17 cellular contexts compared by ENCODE assay signal in genomic region chr22:36208162-36208765, GRCh38. TPM values are rescaled to one million over a fixed set of nuclear protein-coding genes. Genes with fewer than 3 reads are reported as not detected.
DNase-seq lines count a peak whose midpoint lies in the region; ATAC-seq and TF ChIP-seq lines count a peak whose summit lies in the region.
"Had no signal": no experiment of that assay in that cellular context is flagged by ENCODE, and none has a peak within 500 bp of the region (broad histone marks: within the 10 kb centered on the region; RNA-seq: fewer than 3 reads in every experiment).

No MANE protein-coding gene starts in this region.

- no peak overlapping the region for H3K14ac ChIP-seq in trophoblast cell (ENCODE audit: low read length)

- no peaks in the 10 kb centered on the region for H3K9me3 Mint-ChIP-seq in MCF 10A (ENCODE audit: unreplicated experiment)
- H3K9me3 Mint-ChIP-seq in dendritic cell treated with granulocyte-macrophage colony-stimulating factor and Interleukin-4, amounts not matched to agents 40 ng/mL and 50 ng/mL, for 4 days: peaks cover 8% of the 10 kb centered on the region
- peaks cover 4% of the 10 kb centered on the region for H3K9me3 Mint-ChIP-seq in activated CD4-positive, alpha-beta T cell treated with anti-CD3 and anti-CD28 coated beads, Interleukin-2, amount 10 ng/mL, durations not matched to agents 24 days and 14 days

- intact Hi-C loops in breast epithelium (cut with DNase I; ENCODE audit: low total_unique reads): no loop called here
- intact Hi-C loops in MCF 10A (cut with micrococcal nuclease): no loop called here
- intact Hi-C loops in dendritic cell treated with granulocyte-macrophage colony-stimulating factor and Interleukin-4, amounts not matched to agents 40 ng/mL and 50 ng/mL, for 4 days (cut with micrococcal nuclease): no loop called here
- intact Hi-C loops in activated CD4-positive, alpha-beta T cell treated with anti-CD3 and anti-CD28 coated beads, Interleukin-2, amount 10 ng/mL, durations not matched to agents 24 days and 14 days (cut with micrococcal nuclease): no loop called here

- no peak overlapping the region for H3K18ac ChIP-seq in trophoblast cell (ENCODE audit: low read length)

- no peak overlapping the region for H2BK12ac ChIP-seq in trophoblast cell (ENCODE audit: low read length)

- BruUV-seq in MCF 10A (replicated peaks; lab: Mats Ljungman, UMichigan): no TSS peak

- H3K23ac ChIP-seq in trophoblast cell (ENCODE audit: low read length): no peak overlapping the region

- H2BK5ac ChIP-seq in trophoblast cell (ENCODE audit: low read depth, low read length, poor library complexity): no peak overlapping the region

- H3K27ac ChIP-seq in breast epithelium (peak overlapping the region; percentile 44 to 78), trophoblast cell (ENCODE audit: low read depth, low read length) (no peak overlapping the region)
- H3K27ac ChIP-seq: 22Rv1 had no signal

- ATAC-seq in HG03354 (IDR thresholded peaks at IDR 0.05; ENCODE audit: poor library complexity, severe bottlenecking, unreplicated experiment) (no peak), HG02970 (IDR thresholded peaks at IDR 0.05; ENCODE audit: low FRiP score, unreplicated experiment) (no peak)

- TF ChIP-seq CTCF in breast epithelium (IDR thresholded peaks at IDR 0.05) (no peak), MCF 10A (IDR thresholded peaks at IDR 0.05; ENCODE audit: unreplicated experiment) (no peak)

- H3K4me1 Mint-ChIP-seq in MCF 10A (ENCODE audit: insufficient read depth, unreplicated experiment): peaks cover 6% of the 10 kb centered on the region
- peaks cover 97% of the 10 kb centered on the region for H3K4me1 Mint-ChIP-seq in dendritic cell treated with granulocyte-macrophage colony-stimulating factor and Interleukin-4, amounts not matched to agents 40 ng/mL and 50 ng/mL, for 4 days (ENCODE audit: low read depth)
- H3K4me1 Mint-ChIP-seq in activated CD4-positive, alpha-beta T cell treated with anti-CD3 and anti-CD28 coated beads, Interleukin-2, amount 10 ng/mL, durations not matched to agents 24 days and 14 days: peaks cover 7% of the 10 kb centered on the region

- no peaks in the 10 kb centered on the region for H3K36me3 ChIP-seq in breast epithelium
- no peaks in the 10 kb centered on the region for H3K36me3 ChIP-seq in trophoblast cell (ENCODE audit: control insufficient read depth in 1 of 2, insufficient read depth in 2 of 2, low read length in 2 of 2)
- H3K36me3 ChIP-seq: HAP-1 had no signal

- no peak overlapping the region for H2AFZ ChIP-seq in trophoblast cell (ENCODE audit: insufficient read depth, low read length, poor library complexity)

- H2AK5ac ChIP-seq in trophoblast cell (ENCODE audit: low read length): no peak overlapping the region

- no peaks in the 10 kb centered on the region for H3K27me3 ChIP-seq in breast epithelium
- H3K27me3 ChIP-seq in trophoblast cell (ENCODE audit: insufficient read depth, low read length): no peaks in the 10 kb centered on the region

- H4K91ac ChIP-seq in trophoblast cell (ENCODE audit: low read depth, low read length): no peak overlapping the region

- no peak overlapping the region for H3K27ac Mint-ChIP-seq in MCF 10A (ENCODE audit: low read depth, unreplicated experiment)
- H3K27ac Mint-ChIP-seq in dendritic cell treated with granulocyte-macrophage colony-stimulating factor and Interleukin-4, amounts not matched to agents 40 ng/mL and 50 ng/mL, for 4 days: peak overlapping the region; percentile 92
- no peak overlapping the region for H3K27ac Mint-ChIP-seq in activated CD4-positive, alpha-beta T cell treated with anti-CD3 and anti-CD28 coated beads, Interleukin-2, amount 10 ng/mL, durations not matched to agents 24 days and 14 days
- H3K27ac Mint-ChIP-seq: CD8-positive, alpha-beta memory T cell had no signal

- H3K36me3 Mint-ChIP-seq in MCF 10A (ENCODE audit: insufficient read depth, unreplicated experiment): no peaks in the 10 kb centered on the region
- H3K36me3 Mint-ChIP-seq in dendritic cell treated with granulocyte-macrophage colony-stimulating factor and Interleukin-4, amounts not matched to agents 40 ng/mL and 50 ng/mL, for 4 days (ENCODE audit: low read depth): no peaks in the 10 kb centered on the region
- peaks cover 3% of the 10 kb centered on the region for H3K36me3 Mint-ChIP-seq in activated CD4-positive, alpha-beta T cell treated with anti-CD3 and anti-CD28 coated beads, Interleukin-2, amount 10 ng/mL, durations not matched to agents 24 days and 14 days (ENCODE audit: low read depth)

- H3K79me1 ChIP-seq in trophoblast cell (ENCODE audit: low read length): no peaks in the 10 kb centered on the region

- H3K9ac ChIP-seq in trophoblast cell (ENCODE audit: low read length): no peak overlapping the region

- peak in 1 of 2 donors; percentile 40 for DNase-seq in breast epithelium (ENCODE audit: low spot score in 2 of 2)
- no peak for DNase-seq in MCF 10A (ENCODE audit: unreplicated experiment)
- DNase-seq in CD1c-positive myeloid dendritic cell (ENCODE audit: extremely low spot score): peak; percentile 16
- DNase-seq in trophoblast cell: peak; percentile 72 to 92
- DNase-seq in activated CD4-positive, alpha-beta T cell treated with anti-CD3 and anti-CD28 coated beads, Interleukin-2, amount 10 ng/mL, durations not matched to agents 24 days and 14 days: no peak
- DNase-seq: Caco-2; CD8-positive, alpha-beta memory T cell; DND-41; GF-D8 had no signal

- no peak overlapping the region for H2BK120ac ChIP-seq in trophoblast cell (ENCODE audit: insufficient read depth, low read length, poor library complexity)

- H3K27me3 Mint-ChIP-seq in MCF 10A (ENCODE audit: insufficient read depth, unreplicated experiment): peaks cover 46% of the 10 kb centered on the region
- no peaks in the 10 kb centered on the region for H3K27me3 Mint-ChIP-seq in dendritic cell treated with granulocyte-macrophage colony-stimulating factor and Interleukin-4, amounts not matched to agents 40 ng/mL and 50 ng/mL, for 4 days
- H3K27me3 Mint-ChIP-seq in activated CD4-positive, alpha-beta T cell treated with anti-CD3 and anti-CD28 coated beads, Interleukin-2, amount 10 ng/mL, durations not matched to agents 24 days and 14 days: peaks cover 39% of the 10 kb centered on the region

- TF ChIP-seq POLR2A in breast epithelium (IDR thresholded peaks at IDR 0.05): no peak

- H3K79me2 ChIP-seq in trophoblast cell (ENCODE audit: control insufficient read depth, insufficient read depth, low read length, poor library complexity): no peaks in the 10 kb centered on the region

- H4K12ac ChIP-seq in trophoblast cell (ENCODE audit: low read depth, low read length): no peak overlapping the region

- POLR2A ChIA-PET in MCF 10A (lab: Yijun Ruan, JAX): interaction anchor here (0.6 kb wide), 1 partner anchor 151 kb away, joined by 3 read pairs; no protein-coding TSS in a partner anchor

- CTCF ChIA-PET in MCF 10A (lab: Yijun Ruan, JAX): interaction anchor here (0.6 to 1.0 kb wide), 2 partner anchors 15 to 165 kb away, joined by 3 read pairs; no protein-coding TSS in a partner anchor

- no peak overlapping the region for H3K4me2 ChIP-seq in trophoblast cell (ENCODE audit: low read length)

- H3K4me1 ChIP-seq in breast epithelium (no peaks in the 10 kb centered on the region), trophoblast cell (ENCODE audit: control insufficient read depth in 1 of 2, insufficient read depth in 2 of 2, low read length in 2 of 2) (peaks cover 4 to 8% of the 10 kb centered on the region in 2 experiments)
- H3K4me1 ChIP-seq: HAP-1 had no signal

- H3K4ac ChIP-seq in trophoblast cell (ENCODE audit: low read depth, low read length): no peak overlapping the region

- H3K4me3 ChIP-seq in breast epithelium (no peak overlapping the region), trophoblast cell (ENCODE audit: low read depth, low read length) (no peak overlapping the region)
- H3K4me3 ChIP-seq: HAP-1 had no signal

- no CpG with 5 or more reads among the region's 1 CpG for WGBS in trophoblast cell (ENCODE audit: extremely low coverage, insufficient coverage, insufficient read length)

- H4K8ac ChIP-seq in trophoblast cell (ENCODE audit: low read depth, low read length): no peak overlapping the region

- H3K9me3 ChIP-seq in breast epithelium (no peaks in the 10 kb centered on the region), trophoblast cell (ENCODE audit: insufficient read depth, low read depth, low read length) (peaks cover 3% of the 10 kb centered on the region)

- H3K4me3 Mint-ChIP-seq in MCF 10A (ENCODE audit: unreplicated experiment): no peak overlapping the region
- H3K4me3 Mint-ChIP-seq in dendritic cell treated with granulocyte-macrophage colony-stimulating factor and Interleukin-4, amounts not matched to agents 40 ng/mL and 50 ng/mL, for 4 days: no peak overlapping the region
- H3K4me3 Mint-ChIP-seq in activated CD4-positive, alpha-beta T cell treated with anti-CD3 and anti-CD28 coated beads, Interleukin-2, amount 10 ng/mL, durations not matched to agents 24 days and 14 days: no peak overlapping the region
- H3K4me3 Mint-ChIP-seq: CD14-positive monocyte; CD8-positive, alpha-beta memory T cell had no signal

RNA-seq across cellular contexts. Expression of gene APOL4, which starts 6.7 kb away (rescaled TPM):
- 10 to 100 TPM in 2 of 3 donors, 1 to 10 TPM in 1; 4.9 to 41.3 (median 15.0) TPM for total RNA-seq in breast epithelium
- not detected in 2 replicates for total RNA-seq in MCF 10A (2022)
- 0.39 and 0.45 TPM in 2 replicates for polyA plus RNA-seq in trophoblast cell (2013)
- total RNA-seq in activated CD4-positive, alpha-beta T cell treated with anti-CD3 and anti-CD28 coated beads, Interleukin-2, amount 10 ng/mL, durations not matched to agents 24 days and 14 days: 0.17 TPM in 1 of 2 replicates, not detected in the other
- total RNA-seq: Caco-2, H1 had no signal
- polyA plus RNA-seq: CD8-positive, alpha-beta memory T cell had no signal

RNA-seq across cellular contexts. Expression of gene APOL2, which starts 31.1 kb away (rescaled TPM):
- total RNA-seq in breast epithelium: 100 to 1,000 TPM in 1 of 3 donors, 10 to 100 TPM in 2; 50.4 to 112 (median 73.8) TPM
- total RNA-seq in MCF 10A (2022): 16.0 and 38.7 TPM in 2 replicates
- polyA plus RNA-seq in trophoblast cell (2013): 5.7 and 6.0 TPM in 2 replicates
- 52.0 and 58.6 TPM in 2 replicates for total RNA-seq in activated CD4-positive, alpha-beta T cell treated with anti-CD3 and anti-CD28 coated beads, Interleukin-2, amount 10 ng/mL, durations not matched to agents 24 days and 14 days

RNA-seq across cellular contexts. Expression of gene APOL1, which starts 44.7 kb away (rescaled TPM):
- total RNA-seq in breast epithelium (10 to 100 TPM in 2 of 3 donors, 1 to 10 TPM in 1; 5.9 to 38.3 (median 22.2) TPM), MCF 10A (2022) (0.14 and 0.69 TPM in 2 replicates)
- polyA plus RNA-seq in trophoblast cell (2013): 0.03 and 0.04 TPM in 2 replicates
- total RNA-seq in activated CD4-positive, alpha-beta T cell treated with anti-CD3 and anti-CD28 coated beads, Interleukin-2, amount 10 ng/mL, durations not matched to agents 24 days and 14 days: 36.2 and 37.3 TPM in 2 replicates
- total RNA-seq: H1 had no signal
- polyA plus RNA-seq: H1 had no signal

RNA-seq across cellular contexts. Expression of gene APOL3, which starts 47.7 kb away (rescaled TPM):
- 100 to 1,000 TPM in 2 of 3 donors, 10 to 100 TPM in 1; 46.5 to 130 (median 101) TPM for total RNA-seq in breast epithelium
- 0.44 and 1.8 TPM in 2 replicates for total RNA-seq in MCF 10A (2022)
- not detected in 2 replicates for polyA plus RNA-seq in trophoblast cell (2013)
- 42.2 and 44.8 TPM in 2 replicates for total RNA-seq in activated CD4-positive, alpha-beta T cell treated with anti-CD3 and anti-CD28 coated beads, Interleukin-2, amount 10 ng/mL, durations not matched to agents 24 days and 14 days
- total RNA-seq: A673, Caco-2, H1 had no signal

Comparison
In these comparisons a context has a peak if more than half of its experiments do, and no peak if none do; other contexts are left out.
1. DNase-seq: peak in CD1c-positive myeloid dendritic cell (single experiment) and trophoblast cell (2 of 2); none in MCF 10A (single experiment) and activated CD4-positive, alpha-beta T cell treated with anti-CD3 and anti-CD28 coated beads, Interleukin-2, amount 10 ng/mL, durations not matched to agents 24 days and 14 days (single experiment).